Comparison of ENCODE assay signal across 1 cellular context in the genomic region with DNA sequence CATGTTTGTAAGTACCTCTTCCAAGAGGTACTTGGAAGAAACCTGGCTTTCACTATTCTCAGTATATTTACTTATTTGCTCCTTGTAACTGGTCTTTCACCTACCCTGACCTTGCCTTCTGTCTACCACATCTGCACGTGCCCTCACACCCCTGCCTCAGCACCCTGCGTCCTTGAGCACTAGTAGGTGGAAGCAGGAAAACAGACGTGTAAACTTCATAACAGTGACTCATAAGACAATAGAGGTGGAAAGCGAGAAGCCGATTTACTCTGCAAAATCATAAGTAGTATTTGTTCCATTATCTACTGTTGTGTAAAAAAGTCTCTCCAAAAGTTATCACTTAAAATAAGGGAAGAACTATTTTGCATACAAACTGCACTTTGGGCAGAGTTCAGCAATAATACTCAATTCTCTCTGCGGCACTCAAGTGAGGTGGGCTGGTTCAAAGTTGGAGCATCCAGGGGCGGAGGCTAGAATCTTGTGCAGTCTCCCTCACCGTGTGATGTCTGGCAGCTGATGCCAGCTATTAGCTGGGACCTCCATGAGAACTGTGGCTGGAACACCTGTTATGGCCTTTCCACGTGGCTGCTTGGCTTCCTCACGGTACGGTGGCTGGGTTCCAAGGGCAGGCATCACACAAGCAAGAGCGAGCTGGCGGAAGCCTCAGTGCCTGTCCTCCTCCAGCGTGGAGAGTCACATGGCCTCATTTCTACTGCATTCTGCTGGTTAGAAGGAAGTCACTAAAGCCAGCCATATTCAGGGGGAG.
TF ChIP-seq lines count a peak whose summit lies in the region.

No MANE protein-coding gene starts in this region.

TF ChIP-seq in HepG2, 621 proteins besides CTCF, POLR2A, EP300 and RAD21:
- TF ChIP-seq, protein P1, sequence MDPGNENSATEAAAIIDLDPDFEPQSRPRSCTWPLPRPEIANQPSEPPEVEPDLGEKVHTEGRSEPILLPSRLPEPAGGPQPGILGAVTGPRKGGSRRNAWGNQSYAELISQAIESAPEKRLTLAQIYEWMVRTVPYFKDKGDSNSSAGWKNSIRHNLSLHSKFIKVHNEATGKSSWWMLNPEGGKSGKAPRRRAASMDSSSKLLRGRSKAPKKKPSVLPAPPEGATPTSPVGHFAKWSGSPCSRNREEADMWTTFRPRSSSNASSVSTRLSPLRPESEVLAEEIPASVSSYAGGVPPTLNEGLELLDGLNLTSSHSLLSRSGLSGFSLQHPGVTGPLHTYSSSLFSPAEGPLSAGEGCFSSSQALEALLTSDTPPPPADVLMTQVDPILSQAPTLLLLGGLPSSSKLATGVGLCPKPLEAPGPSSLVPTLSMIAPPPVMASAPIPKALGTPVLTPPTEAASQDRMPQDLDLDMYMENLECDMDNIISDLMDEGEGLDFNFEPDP (CRISPR knock-in tag; conservative IDR thresholded peaks at IDR 0.05) = 0 out of 2 replicates have a peak, but pooled peaks have one; percentile 22
- no peak for TF ChIP-seq ZNF580 (CRISPR knock-in tag; IDR thresholded peaks at IDR 0.05; ENCODE audit: borderline replicate concordance, low read depth)
- TF ChIP-seq, protein P2, sequence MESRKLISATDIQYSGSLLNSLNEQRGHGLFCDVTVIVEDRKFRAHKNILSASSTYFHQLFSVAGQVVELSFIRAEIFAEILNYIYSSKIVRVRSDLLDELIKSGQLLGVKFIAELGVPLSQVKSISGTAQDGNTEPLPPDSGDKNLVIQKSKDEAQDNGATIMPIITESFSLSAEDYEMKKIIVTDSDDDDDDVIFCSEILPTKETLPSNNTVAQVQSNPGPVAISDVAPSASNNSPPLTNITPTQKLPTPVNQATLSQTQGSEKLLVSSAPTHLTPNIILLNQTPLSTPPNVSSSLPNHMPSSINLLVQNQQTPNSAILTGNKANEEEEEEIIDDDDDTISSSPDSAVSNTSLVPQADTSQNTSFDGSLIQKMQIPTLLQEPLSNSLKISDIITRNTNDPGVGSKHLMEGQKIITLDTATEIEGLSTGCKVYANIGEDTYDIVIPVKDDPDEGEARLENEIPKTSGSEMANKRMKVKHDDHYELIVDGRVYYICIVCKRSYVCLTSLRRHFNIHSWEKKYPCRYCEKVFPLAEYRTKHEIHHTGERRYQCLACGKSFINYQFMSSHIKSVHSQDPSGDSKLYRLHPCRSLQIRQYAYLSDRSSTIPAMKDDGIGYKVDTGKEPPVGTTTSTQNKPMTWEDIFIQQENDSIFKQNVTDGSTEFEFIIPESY (CRISPR knock-in tag; IDR thresholded peaks at IDR 0.05) = peak; percentile 70
- TF ChIP-seq HMGXB3 (CRISPR knock-in tag; IDR thresholded peaks at IDR 0.05; ENCODE audit: borderline replicate concordance) = no peak
